In the genomic region with DNA sequence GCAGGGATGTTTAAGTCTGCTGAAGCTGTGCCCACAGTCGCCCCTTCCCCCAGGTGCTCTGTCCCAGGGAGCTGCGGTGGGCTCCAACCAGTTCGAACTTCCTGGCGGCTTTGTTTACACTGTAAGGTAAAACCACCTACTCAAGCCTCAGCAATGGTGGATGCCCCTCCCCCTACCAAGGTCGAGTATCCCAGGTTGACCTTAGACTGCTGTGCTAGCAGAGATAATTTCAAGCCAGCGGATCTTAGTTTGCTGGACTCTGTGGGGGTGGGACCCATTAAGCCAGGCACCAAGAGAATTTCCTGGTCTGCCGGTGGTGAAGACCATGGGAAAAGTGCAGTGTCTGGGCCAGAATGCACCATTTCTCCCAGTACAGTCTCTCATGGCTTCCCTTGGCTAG, we compare ENCODE assay signal across 1 cellular context.
TF ChIP-seq lines count a peak whose summit lies in the region.

No MANE protein-coding gene starts in this region.

TF ChIP-seq in K562, 482 proteins besides CTCF, POLR2A, EP300 and RAD21 (continued from another document and continues in another):
- TF ChIP-seq ZNF592 (IDR thresholded peaks at IDR 0.05) (peak; percentile 59; the same call in 1 of the 2 replicates), ETV1 (tag; conservative IDR thresholded peaks at IDR 0.05; ENCODE audit: low read depth) (peak; percentile 54; the same call in 1 of the 2 replicates), XRCC5 (IDR thresholded peaks at IDR 0.05; ENCODE audit: low read depth, low read length) (no peak), EP400 (IDR thresholded peaks at IDR 0.05) (peak; percentile 20; the same call in 1 of the 2 replicates), SMAD4 (CRISPR knock-in tag; conservative IDR thresholded peaks at IDR 0.05) (peak; percentile 40; the same call in 1 of the 2 replicates), CHCHD3 (CRISPR knock-in tag; IDR thresholded peaks at IDR 0.05) (no peak), NR2C1 (IDR thresholded peaks at IDR 0.05) (peak; percentile 69; the same call in 1 of the 2 replicates), NR2C1 (tag; IDR thresholded peaks at IDR 0.05) (peak; percentile 63), THRA (IDR thresholded peaks at IDR 0.05) (peak; percentile 82), SMARCC2 (IDR thresholded peaks at IDR 0.05; ENCODE audit: low read depth) (peak; percentile 47; the same call in 1 of the 2 replicates), RBM15 (IDR thresholded peaks at IDR 0.05; ENCODE audit: insufficient read depth, low read length) (no peak), PHB (CRISPR knock-in tag; IDR thresholded peaks at IDR 0.05) (no peak), POLR2AphosphoS5 (IDR thresholded peaks at IDR 0.05; ENCODE audit: control insufficient read depth, insufficient read depth, low read depth, low read length) (peak; percentile 81), ATF2 (CRISPR knock-in tag; IDR thresholded peaks at IDR 0.05) (no peak), ARID3A (IDR thresholded peaks at IDR 0.05; ENCODE audit: borderline replicate concordance, low read depth, low read length) (peak; percentile 50; the same call in 1 of the 2 replicates), ZFP91 (CRISPR knock-in tag; IDR thresholded peaks at IDR 0.05) (no peak)
- TF ChIP-seq, protein P1, sequence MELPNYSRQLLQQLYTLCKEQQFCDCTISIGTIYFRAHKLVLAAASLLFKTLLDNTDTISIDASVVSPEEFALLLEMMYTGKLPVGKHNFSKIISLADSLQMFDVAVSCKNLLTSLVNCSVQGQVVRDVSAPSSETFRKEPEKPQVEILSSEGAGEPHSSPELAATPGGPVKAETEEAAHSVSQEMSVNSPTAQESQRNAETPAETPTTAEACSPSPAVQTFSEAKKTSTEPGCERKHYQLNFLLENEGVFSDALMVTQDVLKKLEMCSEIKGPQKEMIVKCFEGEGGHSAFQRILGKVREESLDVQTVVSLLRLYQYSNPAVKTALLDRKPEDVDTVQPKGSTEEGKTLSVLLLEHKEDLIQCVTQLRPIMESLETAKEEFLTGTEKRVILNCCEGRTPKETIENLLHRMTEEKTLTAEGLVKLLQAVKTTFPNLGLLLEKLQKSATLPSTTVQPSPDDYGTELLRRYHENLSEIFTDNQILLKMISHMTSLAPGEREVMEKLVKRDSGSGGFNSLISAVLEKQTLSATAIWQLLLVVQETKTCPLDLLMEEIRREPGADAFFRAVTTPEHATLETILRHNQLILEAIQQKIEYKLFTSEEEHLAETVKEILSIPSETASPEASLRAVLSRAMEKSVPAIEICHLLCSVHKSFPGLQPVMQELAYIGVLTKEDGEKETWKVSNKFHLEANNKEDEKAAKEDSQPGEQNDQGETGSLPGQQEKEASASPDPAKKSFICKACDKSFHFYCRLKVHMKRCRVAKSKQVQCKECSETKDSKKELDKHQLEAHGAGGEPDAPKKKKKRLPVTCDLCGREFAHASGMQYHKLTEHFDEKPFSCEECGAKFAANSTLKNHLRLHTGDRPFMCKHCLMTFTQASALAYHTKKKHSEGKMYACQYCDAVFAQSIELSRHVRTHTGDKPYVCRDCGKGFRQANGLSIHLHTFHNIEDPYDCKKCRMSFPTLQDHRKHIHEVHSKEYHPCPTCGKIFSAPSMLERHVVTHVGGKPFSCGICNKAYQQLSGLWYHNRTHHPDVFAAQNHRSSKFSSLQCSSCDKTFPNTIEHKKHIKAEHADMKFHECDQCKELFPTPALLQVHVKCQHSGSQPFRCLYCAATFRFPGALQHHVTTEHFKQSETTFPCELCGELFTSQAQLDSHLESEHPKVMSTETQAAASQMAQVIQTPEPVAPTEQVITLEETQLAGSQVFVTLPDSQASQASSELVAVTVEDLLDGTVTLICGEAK (IDR thresholded peaks at IDR 0.05) = peak; percentile 35; the same call in 1 of the 2 replicates
- TF ChIP-seq, protein P1 (CRISPR knock-in tag; IDR thresholded peaks at IDR 0.05) = no peak
- TF ChIP-seq, protein P2, sequence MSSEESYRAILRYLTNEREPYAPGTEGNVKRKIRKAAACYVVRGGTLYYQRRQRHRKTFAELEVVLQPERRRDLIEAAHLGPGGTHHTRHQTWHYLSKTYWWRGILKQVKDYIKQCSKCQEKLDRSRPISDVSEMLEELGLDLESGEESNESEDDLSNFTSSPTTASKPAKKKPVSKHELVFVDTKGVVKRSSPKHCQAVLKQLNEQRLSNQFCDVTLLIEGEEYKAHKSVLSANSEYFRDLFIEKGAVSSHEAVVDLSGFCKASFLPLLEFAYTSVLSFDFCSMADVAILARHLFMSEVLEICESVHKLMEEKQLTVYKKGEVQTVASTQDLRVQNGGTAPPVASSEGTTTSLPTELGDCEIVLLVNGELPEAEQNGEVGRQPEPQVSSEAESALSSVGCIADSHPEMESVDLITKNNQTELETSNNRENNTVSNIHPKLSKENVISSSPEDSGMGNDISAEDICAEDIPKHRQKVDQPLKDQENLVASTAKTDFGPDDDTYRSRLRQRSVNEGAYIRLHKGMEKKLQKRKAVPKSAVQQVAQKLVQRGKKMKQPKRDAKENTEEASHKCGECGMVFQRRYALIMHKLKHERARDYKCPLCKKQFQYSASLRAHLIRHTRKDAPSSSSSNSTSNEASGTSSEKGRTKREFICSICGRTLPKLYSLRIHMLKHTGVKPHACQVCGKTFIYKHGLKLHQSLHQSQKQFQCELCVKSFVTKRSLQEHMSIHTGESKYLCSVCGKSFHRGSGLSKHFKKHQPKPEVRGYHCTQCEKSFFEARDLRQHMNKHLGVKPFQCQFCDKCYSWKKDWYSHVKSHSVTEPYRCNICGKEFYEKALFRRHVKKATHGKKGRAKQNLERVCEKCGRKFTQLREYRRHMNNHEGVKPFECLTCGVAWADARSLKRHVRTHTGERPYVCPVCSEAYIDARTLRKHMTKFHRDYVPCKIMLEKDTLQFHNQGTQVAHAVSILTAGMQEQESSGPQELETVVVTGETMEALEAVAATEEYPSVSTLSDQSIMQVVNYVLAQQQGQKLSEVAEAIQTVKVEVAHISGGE (CRISPR knock-in tag; IDR thresholded peaks at IDR 0.05) = peak in 1 of 3 experiments; percentile 70; a peak in 1 of 6 replicates
- TF ChIP-seq, protein P3, sequence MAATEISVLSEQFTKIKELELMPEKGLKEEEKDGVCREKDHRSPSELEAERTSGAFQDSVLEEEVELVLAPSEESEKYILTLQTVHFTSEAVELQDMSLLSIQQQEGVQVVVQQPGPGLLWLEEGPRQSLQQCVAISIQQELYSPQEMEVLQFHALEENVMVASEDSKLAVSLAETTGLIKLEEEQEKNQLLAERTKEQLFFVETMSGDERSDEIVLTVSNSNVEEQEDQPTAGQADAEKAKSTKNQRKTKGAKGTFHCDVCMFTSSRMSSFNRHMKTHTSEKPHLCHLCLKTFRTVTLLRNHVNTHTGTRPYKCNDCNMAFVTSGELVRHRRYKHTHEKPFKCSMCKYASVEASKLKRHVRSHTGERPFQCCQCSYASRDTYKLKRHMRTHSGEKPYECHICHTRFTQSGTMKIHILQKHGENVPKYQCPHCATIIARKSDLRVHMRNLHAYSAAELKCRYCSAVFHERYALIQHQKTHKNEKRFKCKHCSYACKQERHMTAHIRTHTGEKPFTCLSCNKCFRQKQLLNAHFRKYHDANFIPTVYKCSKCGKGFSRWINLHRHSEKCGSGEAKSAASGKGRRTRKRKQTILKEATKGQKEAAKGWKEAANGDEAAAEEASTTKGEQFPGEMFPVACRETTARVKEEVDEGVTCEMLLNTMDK (IDR thresholded peaks at IDR 0.05; ENCODE audit: borderline replicate concordance, insufficient read depth, low read depth, low read length, poor library complexity, severe bottlenecking) = no peak
